ENCODE assay signal across 13 cellular contexts in genomic region chr5:190366-191035, GRCh38. TPM values are rescaled to one million over a fixed set of nuclear protein-coding genes. Genes with fewer than 3 reads are reported as not detected.
DNase-seq lines count a peak whose midpoint lies in the region; ATAC-seq and TF ChIP-seq lines count a peak whose summit lies in the region.
"Had no signal": no experiment of that assay in that cellular context is flagged by ENCODE, and none has a peak within 500 bp of the region (broad histone marks: within the 10 kb centered on the region; RNA-seq: fewer than 3 reads in every experiment).

No MANE protein-coding gene starts in this region.

- no peak for TF ChIP-seq POLR2A in prostate gland (IDR thresholded peaks at IDR 0.05)

- H3K4me1 ChIP-seq in prostate gland (replicated peaks) = peaks cover 5% of the 10 kb centered on the region

- peaks cover 5% of the 10 kb centered on the region for H3K27me3 Mint-ChIP-seq in T-helper 17 cell
- H3K27me3 Mint-ChIP-seq: type B pancreatic cell had no signal

- H3K4me1 Mint-ChIP-seq in T-helper 17 cell = peaks cover 10% of the 10 kb centered on the region

- 50% methylated on average over 16 of the region's 16 CpGs for WGBS in prostate gland

- ATAC-seq in GM18517 (IDR thresholded peaks at IDR 0.05; ENCODE audit: unreplicated experiment) (peak; percentile 55), HG02571 (IDR thresholded peaks at IDR 0.05; ENCODE audit: unreplicated experiment) (peak; percentile 38), T-helper 17 cell (no peak)

- no peaks in the 10 kb centered on the region for H3K9me3 ChIP-seq in T-helper 17 cell (ENCODE audit: control insufficient read depth, low read length, poor library complexity, severe bottlenecking)
- H3K9me3 ChIP-seq in prostate gland = no peaks in the 10 kb centered on the region
- H3K9me3 ChIP-seq: SJSA1 had no signal

- H3K36me3 ChIP-seq in prostate gland = no peaks in the 10 kb centered on the region
- H3K36me3 ChIP-seq: SJSA1 had no signal

- peak overlapping the region; percentile 36 to 58 for H3K27ac ChIP-seq in prostate gland
- H3K27ac ChIP-seq: epithelial cell of prostate, SJSA1 had no signal

- no peak overlapping the region for H3K4me3 ChIP-seq in prostate gland
- H3K4me3 ChIP-seq: SJSA1 had no signal

- no peak overlapping the region for H3K4me3 Mint-ChIP-seq in T-helper 17 cell
- H3K4me3 Mint-ChIP-seq: activated CD4-positive, alpha-beta T cell treated with anti-CD3 and anti-CD28 coated beads, Interleukin-2, amount 10 ng/mL, durations not matched to agents 7 days and 5 days; type B pancreatic cell had no signal

- no peak for TF ChIP-seq CTCF in prostate gland (IDR thresholded peaks at IDR 0.05)

- intact Hi-C loops in prostate gland (cut with DNase I) = no loop called here

- peak overlapping the region; percentile 72 for H3K27ac Mint-ChIP-seq in T-helper 17 cell
- H3K27ac Mint-ChIP-seq: activated CD4-positive, alpha-beta T cell treated with anti-CD3 and anti-CD28 coated beads, Interleukin-2, amount 10 ng/mL, durations not matched to agents 7 days and 5 days; type B pancreatic cell had no signal

- no peak for DNase-seq in T-helper 17 cell
- DNase-seq in prostate gland (ENCODE audit: low spot score) = no peak
- DNase-seq in GM19238 (ENCODE audit: insufficient read length, low spot score) = no peak
- no peak for DNase-seq in activated CD8-positive, alpha-beta memory T cell treated with anti-CD3 and anti-CD28 coated beads, Interleukin-2, amount 50 U/mL, for 48 hours
- DNase-seq in NCI-H2081 treated with DMSO at 0.1 percent for 48 hours (lab: John Stamatoyannopoulos, UW) = no peak
- no peak for DNase-seq in cerebellum (ENCODE audit: low spot score)
- DNase-seq: activated CD4-positive, alpha-beta T cell treated with anti-CD3 and anti-CD28 coated beads, Interleukin-2, amount 10 ng/mL, durations not matched to agents 7 days and 5 days had no signal

- no peaks in the 10 kb centered on the region for H3K27me3 ChIP-seq in prostate gland (replicated peaks; ENCODE audit: insufficient read depth)
- H3K27me3 ChIP-seq: SJSA1 had no signal

- H3K36me3 Mint-ChIP-seq in T-helper 17 cell (ENCODE audit: low read depth) = no peaks in the 10 kb centered on the region
- H3K36me3 Mint-ChIP-seq: type B pancreatic cell had no signal

RNA-seq across cellular contexts. Expression of gene LRRC14B, which starts 0.8 kb away (rescaled TPM):
- total RNA-seq in T-helper 17 cell (not detected), prostate gland (1 to 10 TPM in 1 of 2 donors, not detected in 1; 1.0 TPM), cerebellum (0.36 TPM)
- total RNA-seq: HT1080, SJSA1 had no signal

RNA-seq across cellular contexts. Expression of gene CCDC127, which starts 27.5 kb away (rescaled TPM):
- 1 to 10 TPM; 1.9 to 2.4 TPM for total RNA-seq in T-helper 17 cell
- total RNA-seq in prostate gland = 1 to 10 TPM; 4.7 to 5.2 TPM
- total RNA-seq in cerebellum = 6.1 TPM

RNA-seq across cellular contexts. Expression of gene SDHA, which starts 27.6 kb away (rescaled TPM):
- total RNA-seq in T-helper 17 cell (100 to 1,000 TPM; 170 to 171 TPM), prostate gland (10 to 100 TPM; 66.7 to 99.1 TPM), cerebellum (70.0 TPM)
